Comparison of ENCODE assay signal across 2 cellular contexts in the genomic region with DNA sequence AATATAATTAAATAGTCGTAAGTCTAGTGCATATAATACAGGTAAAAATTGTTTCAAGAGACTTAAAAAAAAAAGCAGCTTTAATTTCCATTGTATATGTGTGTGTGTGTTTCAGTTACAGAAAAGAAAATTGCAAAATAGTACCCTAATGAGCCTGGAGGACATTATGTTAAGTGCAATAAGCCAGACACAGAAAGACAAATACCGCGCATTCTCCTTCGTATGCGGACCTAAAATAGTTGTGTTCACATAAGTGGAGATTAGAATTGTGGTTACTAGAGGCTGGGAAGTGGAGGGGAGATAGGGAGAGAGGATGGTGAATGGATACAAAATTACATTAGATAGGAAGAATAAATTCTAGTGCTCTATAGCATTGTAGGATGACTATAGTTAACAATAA.
TF ChIP-seq lines count a peak whose summit lies in the region.

No MANE protein-coding gene starts in this region.

TF ChIP-seq in GM23338, 12 proteins besides CTCF, POLR2A, EP300 and RAD21 (continued from another document):
- TF ChIP-seq, protein P1, sequence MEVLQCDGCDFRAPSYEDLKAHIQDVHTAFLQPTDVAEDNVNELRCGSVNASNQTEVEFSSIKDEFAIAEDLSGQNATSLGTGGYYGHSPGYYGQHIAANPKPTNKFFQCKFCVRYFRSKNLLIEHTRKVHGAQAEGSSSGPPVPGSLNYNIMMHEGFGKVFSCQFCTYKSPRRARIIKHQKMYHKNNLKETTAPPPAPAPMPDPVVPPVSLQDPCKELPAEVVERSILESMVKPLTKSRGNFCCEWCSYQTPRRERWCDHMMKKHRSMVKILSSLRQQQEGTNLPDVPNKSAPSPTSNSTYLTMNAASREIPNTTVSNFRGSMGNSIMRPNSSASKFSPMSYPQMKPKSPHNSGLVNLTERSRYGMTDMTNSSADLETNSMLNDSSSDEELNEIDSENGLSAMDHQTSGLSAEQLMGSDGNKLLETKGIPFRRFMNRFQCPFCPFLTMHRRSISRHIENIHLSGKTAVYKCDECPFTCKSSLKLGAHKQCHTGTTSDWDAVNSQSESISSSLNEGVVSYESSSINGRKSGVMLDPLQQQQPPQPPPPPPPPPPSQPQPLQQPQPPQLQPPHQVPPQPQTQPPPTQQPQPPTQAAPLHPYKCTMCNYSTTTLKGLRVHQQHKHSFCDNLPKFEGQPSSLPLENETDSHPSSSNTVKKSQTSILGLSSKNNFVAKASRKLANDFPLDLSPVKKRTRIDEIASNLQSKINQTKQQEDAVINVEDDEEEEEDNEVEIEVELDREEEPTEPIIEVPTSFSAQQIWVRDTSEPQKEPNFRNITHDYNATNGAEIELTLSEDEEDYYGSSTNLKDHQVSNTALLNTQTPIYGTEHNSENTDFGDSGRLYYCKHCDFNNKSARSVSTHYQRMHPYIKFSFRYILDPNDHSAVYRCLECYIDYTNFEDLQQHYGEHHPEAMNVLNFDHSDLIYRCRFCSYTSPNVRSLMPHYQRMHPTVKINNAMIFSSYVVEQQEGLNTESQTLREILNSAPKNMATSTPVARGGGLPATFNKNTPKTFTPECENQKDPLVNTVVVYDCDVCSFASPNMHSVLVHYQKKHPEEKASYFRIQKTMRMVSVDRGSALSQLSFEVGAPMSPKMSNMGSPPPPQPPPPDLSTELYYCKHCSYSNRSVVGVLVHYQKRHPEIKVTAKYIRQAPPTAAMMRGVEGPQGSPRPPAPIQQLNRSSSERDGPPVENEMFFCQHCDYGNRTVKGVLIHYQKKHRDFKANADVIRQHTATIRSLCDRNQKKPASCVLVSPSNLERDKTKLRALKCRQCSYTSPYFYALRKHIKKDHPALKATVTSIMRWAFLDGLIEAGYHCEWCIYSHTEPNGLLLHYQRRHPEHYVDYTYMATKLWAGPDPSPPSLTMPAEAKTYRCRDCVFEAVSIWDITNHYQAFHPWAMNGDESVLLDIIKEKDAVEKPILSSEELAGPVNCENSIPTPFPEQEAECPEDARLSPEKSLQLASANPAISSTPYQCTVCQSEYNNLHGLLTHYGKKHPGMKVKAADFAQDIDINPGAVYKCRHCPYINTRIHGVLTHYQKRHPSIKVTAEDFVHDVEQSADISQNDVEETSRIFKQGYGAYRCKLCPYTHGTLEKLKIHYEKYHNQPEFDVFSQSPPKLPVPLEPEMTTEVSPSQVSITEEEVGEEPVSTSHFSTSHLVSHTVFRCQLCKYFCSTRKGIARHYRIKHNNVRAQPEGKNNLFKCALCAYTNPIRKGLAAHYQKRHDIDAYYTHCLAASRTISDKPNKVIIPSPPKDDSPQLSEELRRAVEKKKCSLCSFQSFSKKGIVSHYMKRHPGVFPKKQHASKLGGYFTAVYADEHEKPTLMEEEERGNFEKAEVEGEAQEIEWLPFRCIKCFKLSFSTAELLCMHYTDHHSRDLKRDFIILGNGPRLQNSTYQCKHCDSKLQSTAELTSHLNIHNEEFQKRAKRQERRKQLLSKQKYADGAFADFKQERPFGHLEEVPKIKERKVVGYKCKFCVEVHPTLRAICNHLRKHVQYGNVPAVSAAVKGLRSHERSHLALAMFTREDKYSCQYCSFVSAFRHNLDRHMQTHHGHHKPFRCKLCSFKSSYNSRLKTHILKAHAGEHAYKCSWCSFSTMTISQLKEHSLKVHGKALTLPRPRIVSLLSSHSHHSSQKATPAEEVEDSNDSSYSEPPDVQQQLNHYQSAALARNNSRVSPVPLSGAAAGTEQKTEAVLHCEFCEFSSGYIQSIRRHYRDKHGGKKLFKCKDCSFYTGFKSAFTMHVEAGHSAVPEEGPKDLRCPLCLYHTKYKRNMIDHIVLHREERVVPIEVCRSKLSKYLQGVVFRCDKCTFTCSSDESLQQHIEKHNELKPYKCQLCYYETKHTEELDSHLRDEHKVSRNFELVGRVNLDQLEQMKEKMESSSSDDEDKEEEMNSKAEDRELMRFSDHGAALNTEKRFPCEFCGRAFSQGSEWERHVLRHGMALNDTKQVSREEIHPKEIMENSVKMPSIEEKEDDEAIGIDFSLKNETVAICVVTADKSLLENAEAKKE (CRISPR knock-in tag; IDR thresholded peaks at IDR 0.05) = no peak
- no peak for TF ChIP-seq CREB1 (CRISPR knock-in tag; IDR thresholded peaks at IDR 0.05; ENCODE audit: low read depth)
- no peak for TF ChIP-seq JUNB (IDR thresholded peaks at IDR 0.05; ENCODE audit: unreplicated experiment)
- no peak for TF ChIP-seq NANOG (IDR thresholded peaks at IDR 0.05; ENCODE audit: borderline replicate concordance)
- no peak for TF ChIP-seq ZNF331 (CRISPR knock-in tag; IDR thresholded peaks at IDR 0.05; ENCODE audit: low read depth)
- TF ChIP-seq, protein P2, sequence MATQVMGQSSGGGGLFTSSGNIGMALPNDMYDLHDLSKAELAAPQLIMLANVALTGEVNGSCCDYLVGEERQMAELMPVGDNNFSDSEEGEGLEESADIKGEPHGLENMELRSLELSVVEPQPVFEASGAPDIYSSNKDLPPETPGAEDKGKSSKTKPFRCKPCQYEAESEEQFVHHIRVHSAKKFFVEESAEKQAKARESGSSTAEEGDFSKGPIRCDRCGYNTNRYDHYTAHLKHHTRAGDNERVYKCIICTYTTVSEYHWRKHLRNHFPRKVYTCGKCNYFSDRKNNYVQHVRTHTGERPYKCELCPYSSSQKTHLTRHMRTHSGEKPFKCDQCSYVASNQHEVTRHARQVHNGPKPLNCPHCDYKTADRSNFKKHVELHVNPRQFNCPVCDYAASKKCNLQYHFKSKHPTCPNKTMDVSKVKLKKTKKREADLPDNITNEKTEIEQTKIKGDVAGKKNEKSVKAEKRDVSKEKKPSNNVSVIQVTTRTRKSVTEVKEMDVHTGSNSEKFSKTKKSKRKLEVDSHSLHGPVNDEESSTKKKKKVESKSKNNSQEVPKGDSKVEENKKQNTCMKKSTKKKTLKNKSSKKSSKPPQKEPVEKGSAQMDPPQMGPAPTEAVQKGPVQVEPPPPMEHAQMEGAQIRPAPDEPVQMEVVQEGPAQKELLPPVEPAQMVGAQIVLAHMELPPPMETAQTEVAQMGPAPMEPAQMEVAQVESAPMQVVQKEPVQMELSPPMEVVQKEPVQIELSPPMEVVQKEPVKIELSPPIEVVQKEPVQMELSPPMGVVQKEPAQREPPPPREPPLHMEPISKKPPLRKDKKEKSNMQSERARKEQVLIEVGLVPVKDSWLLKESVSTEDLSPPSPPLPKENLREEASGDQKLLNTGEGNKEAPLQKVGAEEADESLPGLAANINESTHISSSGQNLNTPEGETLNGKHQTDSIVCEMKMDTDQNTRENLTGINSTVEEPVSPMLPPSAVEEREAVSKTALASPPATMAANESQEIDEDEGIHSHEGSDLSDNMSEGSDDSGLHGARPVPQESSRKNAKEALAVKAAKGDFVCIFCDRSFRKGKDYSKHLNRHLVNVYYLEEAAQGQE (IDR thresholded peaks at IDR 0.05; ENCODE audit: unreplicated experiment) = no peak
- TF ChIP-seq ZNF114 (CRISPR knock-in tag; IDR thresholded peaks at IDR 0.05) = no peak
- no peak for TF ChIP-seq POLR2AphosphoS5 (IDR thresholded peaks at IDR 0.05; ENCODE audit: low read depth)
- no peak for TF ChIP-seq EZH2phosphoT487 (IDR thresholded peaks at IDR 0.05; ENCODE audit: unreplicated experiment)
- TF ChIP-seq STAT1 (IDR thresholded peaks at IDR 0.05; ENCODE audit: unreplicated experiment) = no peak

TF ChIP-seq in WTC11, 78 proteins besides CTCF, POLR2A, EP300 and RAD21 (continued from another document):
- no peak for TF ChIP-seq GRHL2 (CRISPR knock-in tag; IDR thresholded peaks at IDR 0.05; ENCODE audit: insufficient replicate concordance, severe bottlenecking)
- TF ChIP-seq, protein P3, sequence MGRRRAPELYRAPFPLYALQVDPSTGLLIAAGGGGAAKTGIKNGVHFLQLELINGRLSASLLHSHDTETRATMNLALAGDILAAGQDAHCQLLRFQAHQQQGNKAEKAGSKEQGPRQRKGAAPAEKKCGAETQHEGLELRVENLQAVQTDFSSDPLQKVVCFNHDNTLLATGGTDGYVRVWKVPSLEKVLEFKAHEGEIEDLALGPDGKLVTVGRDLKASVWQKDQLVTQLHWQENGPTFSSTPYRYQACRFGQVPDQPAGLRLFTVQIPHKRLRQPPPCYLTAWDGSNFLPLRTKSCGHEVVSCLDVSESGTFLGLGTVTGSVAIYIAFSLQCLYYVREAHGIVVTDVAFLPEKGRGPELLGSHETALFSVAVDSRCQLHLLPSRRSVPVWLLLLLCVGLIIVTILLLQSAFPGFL (CRISPR knock-in tag; IDR thresholded peaks at IDR 0.05; ENCODE audit: borderline replicate concordance) = no peak
- TF ChIP-seq, protein P4, sequence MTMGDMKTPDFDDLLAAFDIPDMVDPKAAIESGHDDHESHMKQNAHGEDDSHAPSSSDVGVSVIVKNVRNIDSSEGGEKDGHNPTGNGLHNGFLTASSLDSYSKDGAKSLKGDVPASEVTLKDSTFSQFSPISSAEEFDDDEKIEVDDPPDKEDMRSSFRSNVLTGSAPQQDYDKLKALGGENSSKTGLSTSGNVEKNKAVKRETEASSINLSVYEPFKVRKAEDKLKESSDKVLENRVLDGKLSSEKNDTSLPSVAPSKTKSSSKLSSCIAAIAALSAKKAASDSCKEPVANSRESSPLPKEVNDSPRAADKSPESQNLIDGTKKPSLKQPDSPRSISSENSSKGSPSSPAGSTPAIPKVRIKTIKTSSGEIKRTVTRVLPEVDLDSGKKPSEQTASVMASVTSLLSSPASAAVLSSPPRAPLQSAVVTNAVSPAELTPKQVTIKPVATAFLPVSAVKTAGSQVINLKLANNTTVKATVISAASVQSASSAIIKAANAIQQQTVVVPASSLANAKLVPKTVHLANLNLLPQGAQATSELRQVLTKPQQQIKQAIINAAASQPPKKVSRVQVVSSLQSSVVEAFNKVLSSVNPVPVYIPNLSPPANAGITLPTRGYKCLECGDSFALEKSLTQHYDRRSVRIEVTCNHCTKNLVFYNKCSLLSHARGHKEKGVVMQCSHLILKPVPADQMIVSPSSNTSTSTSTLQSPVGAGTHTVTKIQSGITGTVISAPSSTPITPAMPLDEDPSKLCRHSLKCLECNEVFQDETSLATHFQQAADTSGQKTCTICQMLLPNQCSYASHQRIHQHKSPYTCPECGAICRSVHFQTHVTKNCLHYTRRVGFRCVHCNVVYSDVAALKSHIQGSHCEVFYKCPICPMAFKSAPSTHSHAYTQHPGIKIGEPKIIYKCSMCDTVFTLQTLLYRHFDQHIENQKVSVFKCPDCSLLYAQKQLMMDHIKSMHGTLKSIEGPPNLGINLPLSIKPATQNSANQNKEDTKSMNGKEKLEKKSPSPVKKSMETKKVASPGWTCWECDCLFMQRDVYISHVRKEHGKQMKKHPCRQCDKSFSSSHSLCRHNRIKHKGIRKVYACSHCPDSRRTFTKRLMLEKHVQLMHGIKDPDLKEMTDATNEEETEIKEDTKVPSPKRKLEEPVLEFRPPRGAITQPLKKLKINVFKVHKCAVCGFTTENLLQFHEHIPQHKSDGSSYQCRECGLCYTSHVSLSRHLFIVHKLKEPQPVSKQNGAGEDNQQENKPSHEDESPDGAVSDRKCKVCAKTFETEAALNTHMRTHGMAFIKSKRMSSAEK (CRISPR knock-in tag; IDR thresholded peaks at IDR 0.05; ENCODE audit: borderline replicate concordance) = no peak
- TF ChIP-seq PRRX2 (CRISPR knock-in tag; IDR thresholded peaks at IDR 0.05) = no peak
- TF ChIP-seq, protein P5, sequence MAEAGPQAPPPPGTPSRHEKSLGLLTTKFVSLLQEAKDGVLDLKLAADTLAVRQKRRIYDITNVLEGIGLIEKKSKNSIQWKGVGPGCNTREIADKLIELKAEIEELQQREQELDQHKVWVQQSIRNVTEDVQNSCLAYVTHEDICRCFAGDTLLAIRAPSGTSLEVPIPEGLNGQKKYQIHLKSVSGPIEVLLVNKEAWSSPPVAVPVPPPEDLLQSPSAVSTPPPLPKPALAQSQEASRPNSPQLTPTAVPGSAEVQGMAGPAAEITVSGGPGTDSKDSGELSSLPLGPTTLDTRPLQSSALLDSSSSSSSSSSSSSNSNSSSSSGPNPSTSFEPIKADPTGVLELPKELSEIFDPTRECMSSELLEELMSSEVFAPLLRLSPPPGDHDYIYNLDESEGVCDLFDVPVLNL (CRISPR knock-in tag; IDR thresholded peaks at IDR 0.05; ENCODE audit: borderline replicate concordance, low read depth) = no peak
- TF ChIP-seq MXD4 (CRISPR knock-in tag; IDR thresholded peaks at IDR 0.05; ENCODE audit: borderline replicate concordance) = no peak
- TF ChIP-seq ESRRA (CRISPR knock-in tag; IDR thresholded peaks at IDR 0.05; ENCODE audit: borderline replicate concordance) = no peak
- TF ChIP-seq, protein P6, sequence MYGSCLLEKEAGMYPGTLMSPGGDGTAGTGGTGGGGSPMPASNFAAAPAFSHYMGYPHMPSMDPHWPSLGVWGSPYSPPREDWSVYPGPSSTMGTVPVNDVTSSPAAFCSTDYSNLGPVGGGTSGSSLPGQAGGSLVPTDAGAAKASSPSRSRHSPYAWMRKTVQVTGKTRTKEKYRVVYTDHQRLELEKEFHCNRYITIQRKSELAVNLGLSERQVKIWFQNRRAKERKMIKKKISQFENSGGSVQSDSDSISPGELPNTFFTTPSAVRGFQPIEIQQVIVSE (CRISPR knock-in tag; IDR thresholded peaks at IDR 0.05; ENCODE audit: borderline replicate concordance) = no peak
